In genomic region chr2:43737097-43737854, GRCh38 we compare ENCODE assay signal across 12 cellular contexts. TPM values are rescaled to one million over a fixed set of nuclear protein-coding genes. Genes with fewer than 3 reads are reported as not detected.
DNase-seq lines count a peak whose midpoint lies in the region; ATAC-seq and TF ChIP-seq lines count a peak whose summit lies in the region.
"Had no signal": no experiment of that assay in that cellular context is flagged by ENCODE, and none has a peak within 500 bp of the region (broad histone marks: within the 10 kb centered on the region; RNA-seq: fewer than 3 reads in every experiment).

No MANE protein-coding gene starts in this region.

- H3K9ac ChIP-seq in H9 (ENCODE audit: extremely low read depth, insufficient read length, low read length) = no peak overlapping the region

- intact Hi-C loops in ascending aorta (cut with DNase I) = loop anchor here (5.0 kb wide), 1 partner anchor 35 kb away; the partner anchor contains the start of gene DYNC2LI1
- intact Hi-C loops in Right ventricle myocardium inferior (cut with DNase I) = no loop called here

- peak overlapping the region; percentile 73 for H3K56ac ChIP-seq in H9 (ENCODE audit: insufficient read length, low read depth, low read length)

- H4K8ac ChIP-seq in H9 (replicated peaks; ENCODE audit: insufficient read length, low read depth, low read length) = no peak overlapping the region

- no peak overlapping the region for H2BK15ac ChIP-seq in H9 (ENCODE audit: low read depth, low read length)

- no peaks in the 10 kb centered on the region for H3K79me1 ChIP-seq in H9 (ENCODE audit: insufficient read depth, low read depth, low read length, poor library complexity, severe bottlenecking)

- no peaks in the 10 kb centered on the region for H3K9me3 Mint-ChIP-seq in H9
- H3K9me3 Mint-ChIP-seq: activated CD4-positive, alpha-beta memory T cell treated with anti-CD3 and anti-CD28 coated beads for 36 hours had no signal

- H4K5ac ChIP-seq in H9 (ENCODE audit: insufficient read length, low read depth, low read length) = no peak overlapping the region

- H3K23me2 ChIP-seq in H9 (ENCODE audit: insufficient read length, low read depth, low read length, poor library complexity, severe bottlenecking) = no peaks in the 10 kb centered on the region

- H3K27me3 ChIP-seq in H9 (ENCODE audit: insufficient read depth, low read length) (no peaks in the 10 kb centered on the region), ascending aorta (no peaks in the 10 kb centered on the region)
- H3K27me3 ChIP-seq: spleen had no signal

- H3K27ac ChIP-seq in H9 (ENCODE audit: insufficient read length, low read depth, low read length) (no peak overlapping the region), ascending aorta (peak overlapping the region; percentile 48 to 51)
- H3K27ac ChIP-seq: spleen had no signal

- H3K79me2 ChIP-seq in H9 (ENCODE audit: insufficient read depth, low read length) = no peaks in the 10 kb centered on the region

- H2AFZ ChIP-seq in H9 (ENCODE audit: low read length) = no peak overlapping the region

- no peak overlapping the region for H3K14ac ChIP-seq in H9 (ENCODE audit: insufficient read depth, low read length)

- H3K4me2 ChIP-seq in H9 (ENCODE audit: insufficient read depth, insufficient read length, low read length) = no peak overlapping the region

- peak overlapping the region in 1 of 3 experiments; percentile 4; a peak in 1 of 7 replicates for H3K27ac Mint-ChIP-seq in H9
- H3K27ac Mint-ChIP-seq: activated CD4-positive, alpha-beta memory T cell treated with anti-CD3 and anti-CD28 coated beads for 36 hours had no signal

- H3K18ac ChIP-seq in H9 (ENCODE audit: insufficient read length, low read depth, low read length) = no peak overlapping the region

- no peak overlapping the region for H3K23ac ChIP-seq in H9 (ENCODE audit: insufficient read length, low read depth, low read length)

- 0 out of 4 replicates have a peak, but pooled peaks cover 0 to 3% of the 10 kb centered on the region in 2 experiments for H3K4me1 Mint-ChIP-seq in H9

- H3K4me3 Mint-ChIP-seq in H9 = no peak overlapping the region
- H3K4me3 Mint-ChIP-seq: activated CD4-positive, alpha-beta memory T cell treated with anti-CD3 and anti-CD28 coated beads for 36 hours had no signal

- WGBS in H9 (ENCODE audit: extremely low coverage, insufficient read length, low lambda C conversion rate) = no CpG with 5 or more reads among the region's 8 CpGs

- no peaks in the 10 kb centered on the region for H3K36me3 ChIP-seq in ascending aorta
- H3K36me3 ChIP-seq: spleen had no signal

- H3T11ph ChIP-seq in H9 (ENCODE audit: low read length) = no peak overlapping the region

- H3K9me3 ChIP-seq in H9 (ENCODE audit: control insufficient read depth, low read depth, low read length) (no peaks in the 10 kb centered on the region), ascending aorta (no peaks in the 10 kb centered on the region)
- H3K9me3 ChIP-seq: spleen had no signal

- no peak overlapping the region for H2BK20ac ChIP-seq in H9 (ENCODE audit: low read depth, low read length, poor library complexity, severe bottlenecking)

- no peak overlapping the region for H2AK5ac ChIP-seq in H9 (ENCODE audit: insufficient read length, low read length)

- DNase-seq in H9 (no peak), ascending aorta (ENCODE audit: low spot score in 2 of 2) (peak in 1 of 2 donors; percentile 86), hepatic stellate cell (ENCODE audit: low spot score) (peak; percentile 68), stromal cell of bone marrow (ENCODE audit: low read depth) (peak; percentile 72), putamen (ENCODE audit: low spot score) (no peak), Right ventricle myocardium inferior (ENCODE audit: missing footprints) (no peak)
- no peak for DNase-seq in activated effector memory CD4-positive, alpha-beta T cell treated with Interleukin-2 at 50 U/mL for 16 hours
- DNase-seq: activated CD4-positive, alpha-beta memory T cell treated with anti-CD3 and anti-CD28 coated beads for 36 hours; NCI-H524 treated with DMSO at 0.1 percent for 48 hours; spleen had no signal

- H3K4ac ChIP-seq in H9 (ENCODE audit: low read depth, low read length) = no peak overlapping the region

- H3K27me3 Mint-ChIP-seq in H9 (ENCODE audit: low read depth) = no peaks in the 10 kb centered on the region

- H3K4me3 ChIP-seq in ascending aorta = no peak overlapping the region
- H3K4me3 ChIP-seq: spleen had no signal

- no peak overlapping the region for H2BK12ac ChIP-seq in H9 (ENCODE audit: insufficient read length, low read depth, low read length)

- TF ChIP-seq CTCF in H9 (conservative IDR thresholded peaks at IDR 0.05) = no peak
- no peak for TF ChIP-seq CTCF in ascending aorta (IDR thresholded peaks at IDR 0.05)

- H3K4me1 ChIP-seq in H9 (ENCODE audit: insufficient read depth, low read length) (no peaks in the 10 kb centered on the region), ascending aorta (peaks cover 0 to 7% of the 10 kb centered on the region in 2 donors)
- H3K4me1 ChIP-seq: spleen had no signal

- H3K36me3 Mint-ChIP-seq in H9 (ENCODE audit: insufficient read depth in 1 of 3, low read depth in 3 of 3) = peaks cover 0 to 1% (median 0%) of the 10 kb centered on the region in 3 experiments; a peak in 1 of 7 replicates
- H3K36me3 Mint-ChIP-seq: activated CD4-positive, alpha-beta memory T cell treated with anti-CD3 and anti-CD28 coated beads for 36 hours had no signal

- H2BK120ac ChIP-seq in H9 (ENCODE audit: low read depth, low read length, poor library complexity, severe bottlenecking) = no peak overlapping the region

- H4K20me1 ChIP-seq in H9 (ENCODE audit: control insufficient read depth, insufficient read depth, insufficient read length) = no peaks in the 10 kb centered on the region

- ATAC-seq in HG02885 (IDR thresholded peaks at IDR 0.05; ENCODE audit: poor library complexity, unreplicated experiment) = no peak
- no peak for ATAC-seq in Right ventricle myocardium inferior
- ATAC-seq: esophagus mucosa had no signal

- H4K91ac ChIP-seq in H9 (ENCODE audit: insufficient read length, low read depth, low read length) = no peak overlapping the region

- no peak overlapping the region for H2BK5ac ChIP-seq in H9 (ENCODE audit: insufficient read length, low read length)

RNA-seq across cellular contexts. Expression of gene DYNC2LI1, which starts 36.6 kb away (rescaled TPM):
- total RNA-seq in H9 (2021) = 8.1 and 8.5 TPM in 2 replicates
- total RNA-seq in ascending aorta = 2.9 TPM
- 6.7 TPM for total RNA-seq in Right ventricle myocardium inferior

Comparison
In these comparisons a context has a peak if more than half of its experiments do, and no peak if none do; other contexts are left out.
1. DNase-seq: peak in hepatic stellate cell (single experiment) and stromal cell of bone marrow (single experiment); none in H9 (single experiment), activated effector memory CD4-positive, alpha-beta T cell treated with Interleukin-2 at 50 U/mL for 16 hours (single experiment), putamen (single experiment) and Right ventricle myocardium inferior (single experiment).